ENCODE assay signal across 9 cellular contexts in genomic region chr20:1336699-1337387, GRCh38. TPM values are rescaled to one million over a fixed set of nuclear protein-coding genes. Genes with fewer than 3 reads are reported as not detected.
DNase-seq lines count a peak whose midpoint lies in the region; ATAC-seq and TF ChIP-seq lines count a peak whose summit lies in the region.
"Had no signal": no experiment of that assay in that cellular context is flagged by ENCODE, and none has a peak within 500 bp of the region (broad histone marks: within the 10 kb centered on the region; RNA-seq: fewer than 3 reads in every experiment).

No MANE protein-coding gene starts in this region.

- peak; percentile 52 to 95 (median 90) for TF ChIP-seq EP300 in upper lobe of left lung (IDR thresholded peaks at IDR 0.05)

- H3K4me1 ChIP-seq in breast epithelium = no peaks in the 10 kb centered on the region
- H3K4me1 ChIP-seq in lung (ENCODE audit: control insufficient read depth in 2 of 2, insufficient read depth in 2 of 2, low read length in 2 of 2) = peaks cover 14 to 23% of the 10 kb centered on the region in 2 donors
- peaks cover 36 to 64% (median 56%) of the 10 kb centered on the region in 4 donors for H3K4me1 ChIP-seq in upper lobe of left lung

- no peak overlapping the region for H3K4me3 Mint-ChIP-seq in activated CD4-positive, alpha-beta T cell treated with anti-CD3 and anti-CD28 coated beads, Interleukin-2, amount 10 ng/mL, durations not matched to agents 7 days and 5 days

- H3K9me3 Mint-ChIP-seq in activated CD4-positive, alpha-beta T cell treated with anti-CD3 and anti-CD28 coated beads, Interleukin-2, amount 10 ng/mL, durations not matched to agents 7 days and 5 days = no peaks in the 10 kb centered on the region

- H3K27ac ChIP-seq in breast epithelium = peak overlapping the region; percentile 49 to 71
- peak overlapping the region; percentile 58 to 75 for H3K27ac ChIP-seq in lung (ENCODE audit: low read depth in 1 of 2, low read length in 1 of 2)
- H3K27ac ChIP-seq in upper lobe of left lung = peak overlapping the region; percentile 81 to 99 (median 88)
- no peak overlapping the region for H3K27ac ChIP-seq in WERI-Rb-1

- peak overlapping the region; percentile 51 for H3K27ac Mint-ChIP-seq in activated CD4-positive, alpha-beta T cell treated with anti-CD3 and anti-CD28 coated beads, Interleukin-2, amount 10 ng/mL, durations not matched to agents 7 days and 5 days

- TF ChIP-seq CTCF in breast epithelium (IDR thresholded peaks at IDR 0.05) (no peak), lung (IDR thresholded peaks at IDR 0.05; ENCODE audit: control extremely low read depth, extremely low read depth) (no peak), upper lobe of left lung (IDR thresholded peaks at IDR 0.05) (no peak), WERI-Rb-1 (IDR thresholded peaks at IDR 0.05; ENCODE audit: low read depth, low read length) (no peak)

- CTCF ChIA-PET in activated CD4-positive, alpha-beta T cell treated with anti-CD3 and anti-CD28 coated beads, Interleukin-2, amount 10 ng/mL, durations not matched to agents 7 days and 5 days (lab: Charles Lee) = interaction anchor here (0.7 to 1.1 kb wide), 4 partner anchors 11 to 280 kb away, joined by 3 to 5 read pairs (median 3); partner anchors contain the start of gene NSFL1C

- ATAC-seq in lung (ENCODE audit: insufficient read depth, low FRiP score) = peak; percentile 74
- peak; percentile 72 to 88 for ATAC-seq in upper lobe of left lung (ENCODE audit: low FRiP score in 2 of 2)
- no peak for ATAC-seq in HG02970 (IDR thresholded peaks at IDR 0.05; ENCODE audit: low FRiP score, unreplicated experiment)
- ATAC-seq in GM18861 (IDR thresholded peaks at IDR 0.05; ENCODE audit: unreplicated experiment) = no peak

- DNase-seq in activated CD4-positive, alpha-beta T cell treated with anti-CD3 and anti-CD28 coated beads, Interleukin-2, amount 10 ng/mL, durations not matched to agents 7 days and 5 days = peak; percentile 7
- DNase-seq in activated CD4-positive, alpha-beta T cell treated with anti-CD3 and anti-CD28 coated beads for 4 hours = no peak
- peak; percentile 66 to 69 for DNase-seq in breast epithelium (ENCODE audit: low spot score in 2 of 2)
- DNase-seq in lung (ENCODE audit: low spot score) = peak; percentile 78
- peak; percentile 84 to 87 for DNase-seq in upper lobe of left lung
- no peak for DNase-seq in WERI-Rb-1
- DNase-seq: activated CD4-positive, CD25-positive, alpha-beta regulatory T cell had no signal

- H3K36me3 ChIP-seq in breast epithelium (no peaks in the 10 kb centered on the region), lung (ENCODE audit: control insufficient read depth in 2 of 2, insufficient read depth in 2 of 2, low read length in 2 of 2) (no peaks in the 10 kb centered on the region), upper lobe of left lung (peaks cover 0 to 3% (median 0%) of the 10 kb centered on the region in 4 donors), WERI-Rb-1 (peaks cover 5% of the 10 kb centered on the region; the same call in 1 of the 2 replicates)

- no peak overlapping the region for H3K4me3 ChIP-seq in breast epithelium
- no peak overlapping the region for H3K4me3 ChIP-seq in lung
- no peak overlapping the region for H3K4me3 ChIP-seq in upper lobe of left lung
- no peak overlapping the region for H3K4me3 ChIP-seq in WERI-Rb-1 (ENCODE audit: low read depth, low read length)

- 19 to 21% methylated on average over 14 of the region's 14 CpGs for WGBS in lung, 2 donors
- 13 to 21% methylated on average over 14 of the region's 14 CpGs for WGBS in upper lobe of left lung, 2 donors

- H3K4me1 Mint-ChIP-seq in activated CD4-positive, alpha-beta T cell treated with anti-CD3 and anti-CD28 coated beads, Interleukin-2, amount 10 ng/mL, durations not matched to agents 7 days and 5 days = peaks cover 27% of the 10 kb centered on the region

- TF ChIP-seq POLR2A in breast epithelium (IDR thresholded peaks at IDR 0.05) (no peak), upper lobe of left lung (IDR thresholded peaks at IDR 0.05) (peak in 1 of 4 donors; percentile 12)

- intact Hi-C loops in breast epithelium (cut with DNase I; ENCODE audit: low total_unique reads) = no loop called here

- no peaks in the 10 kb centered on the region for H3K27me3 Mint-ChIP-seq in activated CD4-positive, alpha-beta T cell treated with anti-CD3 and anti-CD28 coated beads, Interleukin-2, amount 10 ng/mL, durations not matched to agents 7 days and 5 days

- H3K27me3 ChIP-seq in breast epithelium (no peaks in the 10 kb centered on the region), lung (ENCODE audit: control insufficient read depth, insufficient read depth) (no peaks in the 10 kb centered on the region), upper lobe of left lung (no peaks in the 10 kb centered on the region), WERI-Rb-1 (ENCODE audit: insufficient read depth, low read depth, severe bottlenecking) (no peaks in the 10 kb centered on the region)

- POLR2A ChIA-PET in activated CD4-positive, alpha-beta T cell treated with anti-CD3 and anti-CD28 coated beads, Interleukin-2, amount 10 ng/mL, durations not matched to agents 7 days and 5 days (lab: Charles Lee) = no interaction called here

- H3K9me3 ChIP-seq in breast epithelium (no peaks in the 10 kb centered on the region), lung (ENCODE audit: control insufficient read depth in 2 of 2, insufficient read depth in 1 of 2, low read length in 1 of 2) (no peaks in the 10 kb centered on the region), upper lobe of left lung (no peaks in the 10 kb centered on the region), WERI-Rb-1 (ENCODE audit: severe bottlenecking) (no peaks in the 10 kb centered on the region)

- peaks cover 13% of the 10 kb centered on the region for H3K36me3 Mint-ChIP-seq in activated CD4-positive, alpha-beta T cell treated with anti-CD3 and anti-CD28 coated beads, Interleukin-2, amount 10 ng/mL, durations not matched to agents 7 days and 5 days (ENCODE audit: low read depth)

RNA-seq across cellular contexts. Expression of gene SDCBP2, which starts 7.9 kb away (rescaled TPM):
- total RNA-seq in activated CD4-positive, alpha-beta T cell treated with anti-CD3 and anti-CD28 coated beads, Interleukin-2, amount 10 ng/mL, durations not matched to agents 7 days and 5 days = 1 to 10 TPM; 1.4 to 2.2 TPM
- total RNA-seq in breast epithelium = 10 to 100 TPM in 1 of 3 donors, 1 to 10 TPM in 2; 5.0 to 10.8 (median 9.8) TPM
- 10 to 100 TPM in 1 of 2 donors, 1 to 10 TPM in 1; 3.5 to 10.9 TPM for total RNA-seq in lung
- polyA plus RNA-seq in lung = 10 to 100 TPM; 14.2 to 18.1 TPM
- 10 to 100 TPM in 5 of 6 donors, 1 to 10 TPM in 1; 6.3 to 34.0 (median 15.9) TPM for total RNA-seq in upper lobe of left lung

RNA-seq across cellular contexts. Expression of gene FKBP1A, which starts 56.0 kb away (rescaled TPM):
- total RNA-seq in activated CD4-positive, alpha-beta T cell treated with anti-CD3 and anti-CD28 coated beads, Interleukin-2, amount 10 ng/mL, durations not matched to agents 7 days and 5 days = 100 to 1,000 TPM; 207 to 238 TPM
- total RNA-seq in breast epithelium = 100 to 1,000 TPM; 115 to 191 (median 128) TPM
- total RNA-seq in lung = 100 to 1,000 TPM; 145 to 308 TPM
- polyA plus RNA-seq in lung = 100 to 1,000 TPM; 246 to 465 TPM
- total RNA-seq in upper lobe of left lung = 100 to 1,000 TPM in 5 of 6 donors, 10 to 100 TPM in 1; 75.4 to 328 (median 160) TPM

Comparison
In these comparisons a context has a peak if more than half of its experiments do, and no peak if none do; other contexts are left out.
1. DNase-seq: peak in activated CD4-positive, alpha-beta T cell treated with anti-CD3 and anti-CD28 coated beads, Interleukin-2, amount 10 ng/mL, durations not matched to agents 7 days and 5 days (single experiment), breast epithelium (2 of 2), lung (single experiment) and upper lobe of left lung (2 of 2); none in activated CD4-positive, alpha-beta T cell treated with anti-CD3 and anti-CD28 coated beads for 4 hours (0 of 2) and WERI-Rb-1 (single experiment).
2. ATAC-seq: peak in lung (single experiment) and upper lobe of left lung (2 of 2); none in HG02970 (single experiment) and GM18861 (single experiment).